20 cellular contexts compared by ENCODE assay signal in the genomic region with DNA sequence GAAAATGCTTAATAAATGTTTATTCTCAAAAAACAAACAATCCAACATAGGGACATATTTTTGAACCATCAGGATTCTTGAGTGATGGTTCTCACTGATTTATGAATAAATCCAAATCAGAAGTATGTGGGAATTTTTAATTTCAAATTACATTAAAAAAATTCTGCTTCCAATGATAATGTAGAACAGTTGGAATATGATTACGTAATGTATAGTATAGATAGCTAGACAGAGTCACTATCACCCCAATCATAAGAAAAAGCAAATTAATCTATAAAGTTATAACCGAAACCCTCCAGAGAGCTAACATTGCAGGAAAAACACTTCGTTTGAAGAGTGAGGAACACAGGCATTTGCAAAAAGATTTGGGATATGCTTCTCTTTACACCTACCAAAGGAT.
DNase-seq lines count a peak whose midpoint lies in the region; ATAC-seq, FAIRE-seq and TF ChIP-seq lines count a peak whose summit lies in the region.
"Had no signal": no experiment of that assay in that cellular context is flagged by ENCODE, and none has a peak within 500 bp of the region (broad histone marks: within the 10 kb centered on the region; RNA-seq: fewer than 3 reads in every experiment).

No MANE protein-coding gene starts in this region.

- H3K9me3 ChIP-seq in HepG2 (ENCODE audit: low read length) (no peaks in the 10 kb centered on the region), right lobe of liver (no peaks in the 10 kb centered on the region), OCI-LY1 (ENCODE audit: low read length) (peaks cover 1% of the 10 kb centered on the region; the same call in 1 of the 2 replicates)
- H3K9me3 ChIP-seq: A549; BLaER1 treated with 17β-estradiol and CSF1 and Interleukin-3, amounts not matched to agents 10 nM and 100 nM; Caco-2 had no signal

- FAIRE-seq in HepG2 (lab: Jason Lieb, UNC) = no peak
- FAIRE-seq: A549, D721Med, G401.6, GM12891, GM19239 had no signal

- no peaks in the 10 kb centered on the region for H3K79me2 ChIP-seq in HepG2 (ENCODE audit: insufficient read depth, low read length)
- H3K79me2 ChIP-seq in OCI-LY1 (ENCODE audit: insufficient read depth, low read length) = no peaks in the 10 kb centered on the region

- H3K9ac ChIP-seq in HepG2 (ENCODE audit: insufficient read depth, low read depth, low read length) (no peak overlapping the region), OCI-LY1 (ENCODE audit: low read length) (no peak overlapping the region)
- H3K9ac ChIP-seq: BLaER1 treated with 17β-estradiol and CSF1 and Interleukin-3, amounts not matched to agents 10 nM and 100 nM had no signal

- H3K9me2 ChIP-seq in OCI-LY1 (ENCODE audit: low read depth, low read length) = no peaks in the 10 kb centered on the region

- H3K4me3 ChIP-seq in HepG2 (replicated peaks in 1 of 3; ENCODE audit: insufficient read depth in 1 of 3, low read depth in 2 of 3, low read length in 3 of 3) = no peak overlapping the region
- H3K4me3 ChIP-seq in right lobe of liver = no peak overlapping the region
- H3K4me3 ChIP-seq in OCI-LY1 (ENCODE audit: low read depth, low read length, poor library complexity, severe bottlenecking) = no peak overlapping the region
- H3K4me3 ChIP-seq: A549; BLaER1 treated with 17β-estradiol and CSF1 and Interleukin-3, amounts not matched to agents 10 nM and 100 nM had no signal

- no TSS peak for BruUV-seq in HepG2 (replicated peaks; lab: Mats Ljungman, UMichigan)

- no peak for TF ChIP-seq CTCF in HepG2 (CRISPR knock-in tag; IDR thresholded peaks at IDR 0.05)
- no peak for TF ChIP-seq CTCF in right lobe of liver (IDR thresholded peaks at IDR 0.05)
- no peak for TF ChIP-seq CTCF in OCI-LY1 (IDR thresholded peaks at IDR 0.05; ENCODE audit: low read length)

- H4K20me1 ChIP-seq in HepG2 (ENCODE audit: insufficient read depth, low read length) = no peaks in the 10 kb centered on the region
- H4K20me1 ChIP-seq in OCI-LY1 (ENCODE audit: insufficient read depth, low read length) = no peaks in the 10 kb centered on the region
- H4K20me1 ChIP-seq: BLaER1 treated with 17β-estradiol and CSF1 and Interleukin-3, amounts not matched to agents 10 nM and 100 nM had no signal

- H3K4me1 ChIP-seq in HepG2 (ENCODE audit: insufficient read depth, low read length) (no peaks in the 10 kb centered on the region), right lobe of liver (no peaks in the 10 kb centered on the region), OCI-LY1 (ENCODE audit: insufficient read depth, low read length, severe bottlenecking) (no peaks in the 10 kb centered on the region)
- H3K4me1 ChIP-seq: A549; BLaER1 treated with 17β-estradiol and CSF1 and Interleukin-3, amounts not matched to agents 10 nM and 100 nM; Caco-2 had no signal

- no peak overlapping the region for H3K4me2 ChIP-seq in HepG2 (ENCODE audit: low read depth, low read length)
- H3K4me2 ChIP-seq in OCI-LY1 (ENCODE audit: low read length) = no peak overlapping the region
- H3K4me2 ChIP-seq: A549; BLaER1 treated with 17β-estradiol and CSF1 and Interleukin-3, amounts not matched to agents 10 nM and 100 nM had no signal

- CTCF ChIA-PET in HepG2 (lab: Yijun Ruan, JAX; ENCODE audit: low intra/inter-chr PET ratio, low total read pairs) = no interaction called here

- in situ Hi-C loops in HepG2 (cut with HindIII; ENCODE audit: extremely low pct_ligation_motif_present, low pct_unique_long_range_greater_than_20kb) = no loop called here

- WGBS in HepG2 (ENCODE audit: low lambda C conversion rate) = 2% methylated on average over 3 of the region's 3 CpGs
- 55% methylated on average over 3 of the region's 3 CpGs for WGBS in right lobe of liver (ENCODE audit: insufficient coverage, low coverage, low lambda C conversion rate, missing lambda C conversion rate)

- no peaks in the 10 kb centered on the region for H3K27me3 ChIP-seq in HepG2 (ENCODE audit: control insufficient read depth in 1 of 2, insufficient read depth in 2 of 2, low read length in 2 of 2)
- H3K27me3 ChIP-seq in right lobe of liver = no peaks in the 10 kb centered on the region
- no peaks in the 10 kb centered on the region for H3K27me3 ChIP-seq in OCI-LY1 (ENCODE audit: insufficient read depth, low read length)
- H3K27me3 ChIP-seq: BLaER1 treated with 17β-estradiol and CSF1 and Interleukin-3, amounts not matched to agents 10 nM and 100 nM had no signal

- TF ChIP-seq RAD21 in HepG2 (CRISPR knock-in tag; IDR thresholded peaks at IDR 0.05) = no peak

- H2AFZ ChIP-seq in HepG2 (ENCODE audit: low read length) (no peak overlapping the region), OCI-LY1 (ENCODE audit: low read length) (peak overlapping the region; percentile 79; the same call in 1 of the 2 replicates)

- POLR2A ChIA-PET in HepG2 (lab: Yijun Ruan, JAX) = no interaction called here

- no peak for TF ChIP-seq EP300 in HepG2 (IDR thresholded peaks at IDR 0.05; ENCODE audit: low read depth in 2 of 2, low read length in 2 of 2)
- TF ChIP-seq EP300 in HepG2 (CRISPR knock-in tag; IDR thresholded peaks at IDR 0.05; ENCODE audit: borderline replicate concordance) = no peak

- TF ChIP-seq POLR2A in HepG2 (IDR thresholded peaks at IDR 0.05; ENCODE audit: insufficient read depth in 1 of 2, low read depth in 2 of 2, low read length in 2 of 2) = no peak
- TF ChIP-seq POLR2A in right lobe of liver (IDR thresholded peaks at IDR 0.05) = no peak

- ATAC-seq in HepG2 = no peak
- no peak for ATAC-seq in right lobe of liver
- ATAC-seq: A549; CD8-positive, alpha-beta T cell had no signal

- intact Hi-C loops in HepG2 (cut with micrococcal nuclease; ENCODE audit: unreplicated experiment) = no loop called here
- intact Hi-C loops in right lobe of liver (cut with DNase I) = no loop called here

- no peak for DNase-seq in HepG2 (ENCODE audit: low spot score)
- DNase-seq in right lobe of liver = no peak
- no peak for DNase-seq in globus pallidus (ENCODE audit: low spot score)
- DNase-seq in SKM-1 treated with dmso at 0.1 percent for 144 hours (lab: John Stamatoyannopoulos, UW; ENCODE audit: unreplicated experiment) = no peak
- DNase-seq: AML-193; Caco-2; Calu3; CD4-positive, alpha-beta T cell; CD8-positive, alpha-beta T cell; DMS79 treated with DMSO at 0.1 percent for 48 hours; GF-D8 had no signal

- H3K36me3 ChIP-seq in HepG2 (replicated peaks in 1 of 2; ENCODE audit: control insufficient read depth in 1 of 2, insufficient read depth in 2 of 2, low read length in 2 of 2) (no peaks in the 10 kb centered on the region), right lobe of liver (no peaks in the 10 kb centered on the region), OCI-LY1 (ENCODE audit: insufficient read depth, low read length) (no peaks in the 10 kb centered on the region)
- H3K36me3 ChIP-seq: BLaER1 treated with 17β-estradiol and CSF1 and Interleukin-3, amounts not matched to agents 10 nM and 100 nM had no signal

- H3K27ac ChIP-seq in HepG2 (ENCODE audit: extremely low read length, insufficient read depth, low read length) (no peak overlapping the region), right lobe of liver (no peak overlapping the region), OCI-LY1 (ENCODE audit: low read depth, low read length, poor library complexity, severe bottlenecking) (no peak overlapping the region)
- H3K27ac ChIP-seq: 22Rv1; A549; BLaER1 treated with 17β-estradiol and CSF1 and Interleukin-3, amounts not matched to agents 10 nM and 100 nM; C4-2B had no signal

- H3F3A ChIP-seq in OCI-LY1 (ENCODE audit: insufficient read depth, low read length) = no peaks in the 10 kb centered on the region

TF ChIP-seq in HepG2, 621 proteins besides CTCF, POLR2A, EP300 and RAD21:
- TF ChIP-seq ZNF780A (CRISPR knock-in tag; IDR thresholded peaks at IDR 0.05) (no peak), ATF7 (IDR thresholded peaks at IDR 0.05) (peak; percentile 79), ATF7 (CRISPR knock-in tag; IDR thresholded peaks at IDR 0.05) (no peak)
